Comparison of ENCODE assay signal across 11 cellular contexts in the genomic region with DNA sequence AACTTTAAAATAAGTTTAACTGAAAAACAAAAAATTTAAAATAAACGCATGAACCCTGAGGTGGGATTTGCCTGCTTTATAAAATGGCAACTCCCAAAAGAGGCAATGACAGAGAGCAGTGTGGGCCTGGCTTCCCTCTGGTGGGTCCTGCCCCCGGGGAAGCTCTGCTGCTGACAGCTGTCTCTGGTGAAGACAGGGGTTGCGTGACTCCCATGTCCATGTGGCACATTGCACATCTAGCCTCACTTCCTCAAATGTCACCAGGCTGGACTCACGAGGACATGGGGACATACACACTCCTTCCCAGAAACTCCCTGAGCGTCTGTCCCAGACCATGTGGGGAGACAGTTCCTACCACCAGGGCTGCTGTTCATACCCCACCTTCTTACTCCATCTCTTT.
DNase-seq lines count a peak whose midpoint lies in the region; ATAC-seq and TF ChIP-seq lines count a peak whose summit lies in the region.
"Had no signal": no experiment of that assay in that cellular context is flagged by ENCODE, and none has a peak within 500 bp of the region (broad histone marks: within the 10 kb centered on the region; RNA-seq: fewer than 3 reads in every experiment).

No MANE protein-coding gene starts in this region.

- H3K36me3 ChIP-seq in osteoblast (ENCODE audit: insufficient read depth, low read length) = peaks cover 8% of the 10 kb centered on the region

- DNase-seq in SKM-1 treated with dmso at 0.1 percent for 144 hours (lab: John Stamatoyannopoulos, UW; ENCODE audit: unreplicated experiment) (peak; percentile 58), left lobe of liver (ENCODE audit: low spot score) (no peak), substantia nigra (lab: John Stamatoyannopoulos, UW) (peak in 16 of 49 donors; percentile 20 to 68 (median 39)), T-helper 2 cell (no peak), osteoblast (ENCODE audit: insufficient read length, low spot score, missing footprints) (no peak), NCI-H1694 treated with DMSO at 0.1 percent for 48 hours (lab: John Stamatoyannopoulos, UW) (no peak), COLO668 (lab: John Stamatoyannopoulos, UW; ENCODE audit: unreplicated experiment) (no peak)
- DNase-seq: CD4-positive, alpha-beta memory T cell; kidney glomerular epithelial cell; stimulated activated CD4-positive, alpha-beta T cell treated with anti-CD3 and anti-CD28 coated beads, Interleukin-2, amount 100 ng/mL, for 24 hours had no signal

- H3K4me1 ChIP-seq in osteoblast (ENCODE audit: insufficient read depth, low read length) = peaks cover 18% of the 10 kb centered on the region

- ATAC-seq in HG02759 (IDR thresholded peaks at IDR 0.05; ENCODE audit: unreplicated experiment) (peak; percentile 37), left lobe of liver (peak; percentile 52)

- peaks cover 11% of the 10 kb centered on the region for H4K20me1 ChIP-seq in osteoblast (ENCODE audit: insufficient read depth, low read length)

- H3K9me3 ChIP-seq in osteoblast (ENCODE audit: low read depth, low read length) = no peaks in the 10 kb centered on the region

- TF ChIP-seq CTCF in osteoblast (IDR thresholded peaks at IDR 0.05; ENCODE audit: extremely low read depth, low read depth, low read length) = no peak

- no peak overlapping the region for H3K4me2 ChIP-seq in osteoblast (ENCODE audit: insufficient read depth, low read length)

- H3K27me3 ChIP-seq in osteoblast (ENCODE audit: insufficient read depth, low read length) = no peaks in the 10 kb centered on the region

- no peak overlapping the region for H2AFZ ChIP-seq in osteoblast (ENCODE audit: low read length)

- peaks cover 45% of the 10 kb centered on the region for H3K79me2 ChIP-seq in osteoblast (ENCODE audit: insufficient read depth, low read length)

- H3K27ac ChIP-seq in substantia nigra (ENCODE audit: low read depth, low read length, poor library complexity, severe bottlenecking) = peak overlapping the region; percentile 3
- H3K27ac ChIP-seq in osteoblast (ENCODE audit: low read depth, low read length) = no peak overlapping the region

- H3K4me3 ChIP-seq in osteoblast (ENCODE audit: insufficient read depth, low read length) = no peak overlapping the region
